In genomic region chr22:22452996-22453686, GRCh38 we compare ENCODE assay signal across 2 cellular contexts.
TF ChIP-seq lines count a peak whose summit lies in the region.

No MANE protein-coding gene starts in this region.

TF ChIP-seq in HEK293, 187 proteins besides CTCF, POLR2A, EP300 and RAD21 (continued from another document):
- TF ChIP-seq ZBTB21 (tag by site-specific recombination; IDR thresholded peaks at IDR 0.05) = no peak

TF ChIP-seq in H1, 55 proteins besides CTCF, POLR2A, EP300 and RAD21 (continued from another document):
- TF ChIP-seq SAP30 (IDR thresholded peaks at IDR 0.05; ENCODE audit: insufficient read depth, insufficient replicate concordance, low read length) (no peak), JUND (IDR thresholded peaks at IDR 0.05; ENCODE audit: low read length) (no peak), EZH2 (IDR thresholded peaks at IDR 0.05; ENCODE audit: low read depth, low read length, severe bottlenecking) (no peak), KDM1A (IDR thresholded peaks at IDR 0.05; ENCODE audit: borderline replicate concordance, low read length) (no peak), ZNF274 (IDR thresholded peaks at IDR 0.05; ENCODE audit: borderline replicate concordance, extremely low read depth, low read length) (no peak), CHD1 (IDR thresholded peaks at IDR 0.05; ENCODE audit: low read depth, low read length) (no peak), FOSL1 (IDR thresholded peaks at IDR 0.05; ENCODE audit: insufficient read depth, low read depth, low read length) (no peak), GTF2F1 (IDR thresholded peaks at IDR 0.05; ENCODE audit: borderline replicate concordance, low read depth, low read length) (no peak), TBP (IDR thresholded peaks at IDR 0.05; ENCODE audit: low read depth, low read length) (no peak), ATF2 (IDR thresholded peaks at IDR 0.05; ENCODE audit: low read length) (no peak), SUZ12 (IDR thresholded peaks at IDR 0.05; ENCODE audit: low read length) (no peak), KDM5A (IDR thresholded peaks at IDR 0.05; ENCODE audit: low read length) (no peak)
TF ChIP-seq in H1: peak in this region for 0.
